ENCODE assay signal across 9 cellular contexts in the genomic region with DNA sequence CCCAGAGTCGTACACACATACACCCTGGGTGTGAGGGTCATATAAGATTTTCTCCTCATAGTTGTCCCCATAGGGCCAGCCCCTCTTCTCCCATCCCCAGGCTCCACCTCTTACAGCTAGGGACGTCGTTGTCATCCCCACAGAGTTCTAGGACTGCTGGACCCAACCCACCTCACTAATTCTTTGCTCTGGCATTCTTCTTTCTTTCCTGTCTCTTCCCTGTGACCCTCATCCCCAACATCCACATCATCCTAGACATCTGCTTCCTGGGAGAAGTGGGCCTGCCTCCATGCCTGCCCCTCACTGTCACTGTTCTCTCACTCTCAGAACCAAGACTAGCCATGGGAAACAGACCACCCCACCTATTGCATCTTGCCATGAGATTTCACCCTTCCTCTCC. TPM values are rescaled to one million over a fixed set of nuclear protein-coding genes. Genes with fewer than 3 reads are reported as not detected.
DNase-seq lines count a peak whose midpoint lies in the region; ATAC-seq, FAIRE-seq and TF ChIP-seq lines count a peak whose summit lies in the region.
"Had no signal": no experiment of that assay in that cellular context is flagged by ENCODE, and none has a peak within 500 bp of the region (broad histone marks: within the 10 kb centered on the region; RNA-seq: fewer than 3 reads in every experiment).

No MANE protein-coding gene starts in this region.

- TF ChIP-seq CTCF in C4-2B (conservative IDR thresholded peaks at IDR 0.05) = no peak
- no peak for TF ChIP-seq CTCF in OCI-LY1 (IDR thresholded peaks at IDR 0.05; ENCODE audit: low read length)
- TF ChIP-seq CTCF in endothelial cell (IDR thresholded peaks at IDR 0.05; ENCODE audit: unreplicated experiment) = no peak

- H3K36me3 Mint-ChIP-seq in endothelial cell (ENCODE audit: low read depth, unreplicated experiment) = peaks cover 7% of the 10 kb centered on the region

- H3K79me2 ChIP-seq in OCI-LY1 (ENCODE audit: insufficient read depth, low read length) = peaks cover 47% of the 10 kb centered on the region

- H3K27me3 Mint-ChIP-seq in endothelial cell (ENCODE audit: unreplicated experiment) = peaks cover 1% of the 10 kb centered on the region

- no peaks in the 10 kb centered on the region for H3K9me3 ChIP-seq in OCI-LY1 (ENCODE audit: low read length)
- no peaks in the 10 kb centered on the region for H3K9me3 ChIP-seq in neuronal stem cell (replicated peaks in 1 of 2; ENCODE audit: control insufficient read depth in 2 of 2, insufficient read depth in 1 of 2, low read depth in 1 of 2, low read length in 2 of 2)

- no peak overlapping the region for H3K23ac ChIP-seq in neuronal stem cell (ENCODE audit: low read depth, low read length, poor library complexity)

- peak overlapping the region; percentile 85 for H3K27ac ChIP-seq in C4-2B
- no peak overlapping the region for H3K27ac ChIP-seq in OCI-LY1 (ENCODE audit: low read depth, low read length, poor library complexity, severe bottlenecking)
- no peak overlapping the region for H3K27ac ChIP-seq in neuronal stem cell (replicated peaks; ENCODE audit: low read length)

- no peak for ATAC-seq in GM18907 (IDR thresholded peaks at IDR 0.05; ENCODE audit: unreplicated experiment)

- H3K4ac ChIP-seq in neuronal stem cell (ENCODE audit: low read length) = no peak overlapping the region

- peak overlapping the region; percentile 95 for H3K4me3 Mint-ChIP-seq in endothelial cell (ENCODE audit: unreplicated experiment)

- FAIRE-seq in GM12891 (lab: Jason Lieb, UNC) = no peak

- peaks cover 58% of the 10 kb centered on the region for H3K4me1 ChIP-seq in OCI-LY1 (ENCODE audit: insufficient read depth, low read length, severe bottlenecking)
- peaks cover 8 to 10% of the 10 kb centered on the region in 2 donors for H3K4me1 ChIP-seq in neuronal stem cell (ENCODE audit: control insufficient read depth in 2 of 2, insufficient read depth in 1 of 2, low read depth in 1 of 2, low read length in 2 of 2)

- no peaks in the 10 kb centered on the region for H3K27me3 ChIP-seq in OCI-LY1 (ENCODE audit: insufficient read depth, low read length)
- no peaks in the 10 kb centered on the region for H3K27me3 ChIP-seq in neuronal stem cell (ENCODE audit: control insufficient read depth in 3 of 3, insufficient read depth in 3 of 3, low read depth in 1 of 3, low read length in 3 of 3)

- H4K20me1 ChIP-seq in OCI-LY1 (ENCODE audit: insufficient read depth, low read length) = no peaks in the 10 kb centered on the region

- no peak overlapping the region for H2BK5ac ChIP-seq in neuronal stem cell (ENCODE audit: low read length)

- DNase-seq in endothelial cell (ENCODE audit: low spot score) = no peak
- DNase-seq in neuronal stem cell (ENCODE audit: low spot score) = no peak
- no peak for DNase-seq in hypothalamus (lab: John Stamatoyannopoulos, UW)
- DNase-seq in GM12891 (ENCODE audit: insufficient read length, low spot score) = no peak
- DNase-seq in GM19240 (ENCODE audit: insufficient read length, low spot score) = no peak
- DNase-seq: NCI-H2029 had no signal

- WGBS in neuronal stem cell (ENCODE audit: extremely low coverage in 2 of 2, insufficient read length in 2 of 2, insufficient replicate concordance in 1 of 2), 2 donors = no CpG with 5 or more reads among the region's 3 CpGs

- no peak overlapping the region for H4K8ac ChIP-seq in neuronal stem cell (ENCODE audit: low read depth, low read length)

- no peak overlapping the region for H2AK5ac ChIP-seq in neuronal stem cell (ENCODE audit: low read depth, low read length)

- H3K9me2 ChIP-seq in OCI-LY1 (ENCODE audit: low read depth, low read length) = no peaks in the 10 kb centered on the region

- no peak overlapping the region for H3K18ac ChIP-seq in neuronal stem cell (ENCODE audit: low read length)

- peak overlapping the region; percentile 82 for H3K4me2 ChIP-seq in OCI-LY1 (ENCODE audit: low read length)
- H3K4me2 ChIP-seq in neuronal stem cell (ENCODE audit: insufficient read depth, low read length, poor library complexity, severe bottlenecking) = peak overlapping the region; percentile 77

- H3F3A ChIP-seq in OCI-LY1 (ENCODE audit: insufficient read depth, low read length) = no peaks in the 10 kb centered on the region

- peaks cover 36% of the 10 kb centered on the region for H3K4me1 Mint-ChIP-seq in endothelial cell (ENCODE audit: unreplicated experiment)

- no peak overlapping the region for H2BK12ac ChIP-seq in neuronal stem cell (ENCODE audit: low read length)

- H3K36me3 ChIP-seq in OCI-LY1 (ENCODE audit: insufficient read depth, low read length) (peaks cover 30% of the 10 kb centered on the region; the same call in 1 of the 2 replicates), neuronal stem cell (replicated peaks in 1 of 2; ENCODE audit: control insufficient read depth in 2 of 2, insufficient read depth in 2 of 2, low read length in 2 of 2) (peaks cover 4 to 45% of the 10 kb centered on the region in 2 donors)

- H3K9ac ChIP-seq in OCI-LY1 (ENCODE audit: low read length) = peak overlapping the region; percentile 93
- no peak overlapping the region for H3K9ac ChIP-seq in neuronal stem cell (ENCODE audit: low read depth, low read length, poor library complexity)

- H3K4me3 ChIP-seq in OCI-LY1 (ENCODE audit: low read depth, low read length, poor library complexity, severe bottlenecking) (peak overlapping the region; percentile 97), neuronal stem cell (ENCODE audit: low read length in 2 of 2) (peak overlapping the region; percentile 97 to 99)

- no peak overlapping the region for H4K91ac ChIP-seq in neuronal stem cell (ENCODE audit: low read depth, low read length, poor library complexity)

- no peaks in the 10 kb centered on the region for H3K9me3 Mint-ChIP-seq in endothelial cell (ENCODE audit: unreplicated experiment)

- no peak overlapping the region for H3K14ac ChIP-seq in neuronal stem cell (ENCODE audit: low read length)

- TF ChIP-seq POLR2A in GM12891 (IDR thresholded peaks at IDR 0.05; ENCODE audit: low read depth, low read length) = no peak

- peaks cover 12% of the 10 kb centered on the region for H3K79me1 ChIP-seq in neuronal stem cell (ENCODE audit: low read depth, low read length)

- H2BK120ac ChIP-seq in neuronal stem cell (ENCODE audit: low read depth, low read length) = no peak overlapping the region

- H2AFZ ChIP-seq in OCI-LY1 (ENCODE audit: low read length) = no peak overlapping the region
- H2AFZ ChIP-seq in neuronal stem cell (ENCODE audit: low read length) = no peak overlapping the region

- no peak overlapping the region for H2BK15ac ChIP-seq in neuronal stem cell (ENCODE audit: low read length)

- peak overlapping the region; percentile 83 for H3K27ac Mint-ChIP-seq in endothelial cell (ENCODE audit: unreplicated experiment)

TF ChIP-seq in GM12891, 5 proteins besides CTCF, POLR2A, EP300 and RAD21:
- TF ChIP-seq POLR2AphosphoS5 (IDR thresholded peaks at IDR 0.05; ENCODE audit: low read depth, low read length) (no peak), POU2F2 (IDR thresholded peaks at IDR 0.05; ENCODE audit: low read depth, low read length) (no peak), PAX5 (IDR thresholded peaks at IDR 0.05; ENCODE audit: insufficient read depth, low read length, severe bottlenecking) (no peak), TAF1 (IDR thresholded peaks at IDR 0.05; ENCODE audit: low read depth, low read length) (no peak), SPI1 (IDR thresholded peaks at IDR 0.05; ENCODE audit: low read depth, low read length) (no peak)

RNA-seq across cellular contexts. Expression of a gene that starts 1.1 kb away (rescaled TPM):
- 91.7 TPM for total RNA-seq in endothelial cell (ENCODE audit: unreplicated experiment)
- polyA plus RNA-seq in neuronal stem cell (2013, experiment 1 of 2) = 45.1 TPM
- 43.2 TPM for polyA plus RNA-seq in neuronal stem cell (2013, experiment 2 of 2)
- polyA plus RNA-seq in GM12891 (2012; ENCODE audit: low read depth, missing spikeins) = 100 TPM
